19 cellular contexts compared by ENCODE assay signal in the genomic region with DNA sequence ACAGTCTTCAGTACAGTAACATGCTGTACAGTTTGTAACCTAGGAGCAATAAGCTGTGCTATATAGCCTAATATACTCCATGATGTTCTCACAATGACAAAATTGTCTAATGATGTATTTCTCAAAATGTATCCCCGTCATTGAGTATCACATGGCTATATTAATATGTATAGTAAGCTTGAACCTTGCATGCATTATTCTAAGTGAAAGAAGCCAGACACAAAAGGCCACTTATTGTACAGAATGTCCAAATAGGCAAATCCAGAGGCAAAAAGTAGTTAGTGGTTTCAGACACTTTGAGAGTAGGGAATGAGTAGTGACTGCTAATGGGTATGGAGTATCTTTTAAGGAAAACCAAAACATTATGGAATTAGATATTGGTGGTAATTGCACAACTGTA.
"Had no signal": no experiment of that assay in that cellular context is flagged by ENCODE, and none has a peak within 500 bp of the region (broad histone marks: within the 10 kb centered on the region; RNA-seq: fewer than 3 reads in every experiment).

No MANE protein-coding gene starts in this region.

- DNase-seq: colonic mucosa; cortex of kidney; dermis blood vessel endothelial cell; dorsolateral prefrontal cortex; effector CD4-positive, alpha-beta T cell; effector CD8-positive, alpha-beta T cell; effector memory CD4-positive, alpha-beta T cell; effector memory CD8-positive, alpha-beta T cell; endodermal cell; erythroblast; esophagus squamous epithelium; foreskin keratinocyte; gastrocnemius medialis; glutamatergic neuron; head of caudate nucleus; heart left ventricle; heart right ventricle had no signal

- ATAC-seq: effector memory CD8-positive, alpha-beta T cell; esophagus mucosa; foreskin keratinocyte; gastrocnemius medialis; gastroesophageal sphincter; heart left ventricle; heart right ventricle had no signal
